29 cellular contexts compared by ENCODE assay signal in genomic region chr2:184860744-184861143, GRCh38.
"Had no signal": no experiment of that assay in that cellular context is flagged by ENCODE, and none has a peak within 500 bp of the region (broad histone marks: within the 10 kb centered on the region; RNA-seq: fewer than 3 reads in every experiment).

No MANE protein-coding gene starts in this region.

- H3K27me3 ChIP-seq: neural progenitor cell, pancreas, right lobe of liver, spleen, suprapubic skin, testis, tibial artery, transverse colon, upper lobe of right lung, uterus had no signal

- ATAC-seq: naive thymus-derived CD4-positive, alpha-beta T cell; natural killer cell; pancreas; right cardiac atrium; stimulated activated memory B cell treated with anti-CD40 and anti-IgM and Interleukin-4, amounts not matched to agents 10 μg/mL and 1 μg/mL and 100 μg/mL, for 72 hours; upper lobe of right lung had no signal

- H3K4me3 Mint-ChIP-seq: naive thymus-derived CD4-positive, alpha-beta T cell; natural killer cell; nephron; neural progenitor cell; stimulated activated memory B cell treated with anti-CD40 and anti-IgM and Interleukin-4, amounts not matched to agents 10 μg/mL and 1 μg/mL and 100 μg/mL, for 72 hours; stimulated activated naive CD8-positive, alpha-beta T cell treated with anti-CD3 and anti-CD28 coated beads, Interleukin-15, Interleukin-2, amounts not matched to agents 100 ng/mL and 50 ng/mL, for 24 hours; type B pancreatic cell had no signal

- H3K4me1 ChIP-seq: neural progenitor cell, pancreas, prostate gland, right lobe of liver, spleen, suprapubic skin, testis, tibial artery, transverse colon, upper lobe of right lung, uterus had no signal

- H3K27me3 Mint-ChIP-seq: naive thymus-derived CD4-positive, alpha-beta T cell; stimulated activated memory B cell treated with anti-CD40 and anti-IgM and Interleukin-4, amounts not matched to agents 10 μg/mL and 1 μg/mL and 100 μg/mL, for 72 hours; stimulated activated naive CD8-positive, alpha-beta T cell treated with anti-CD3 and anti-CD28 coated beads, Interleukin-15, Interleukin-2, amounts not matched to agents 100 ng/mL and 50 ng/mL, for 24 hours; type B pancreatic cell had no signal

- H3K36me3 ChIP-seq: neural progenitor cell, pancreas, prostate gland, right lobe of liver, spleen, suprapubic skin, tibial artery, transverse colon, upper lobe of right lung, uterus had no signal

- H3K9me3 ChIP-seq: pancreas, prostate gland, testis had no signal

- H3K4me1 Mint-ChIP-seq: naive thymus-derived CD4-positive, alpha-beta T cell; natural killer cell; nephron; neural progenitor cell; stimulated activated memory B cell treated with anti-CD40 and anti-IgM and Interleukin-4, amounts not matched to agents 10 μg/mL and 1 μg/mL and 100 μg/mL, for 72 hours had no signal

- DNase-seq: naive thymus-derived CD4-positive, alpha-beta T cell; natural killer cell; occipital lobe; retina; right cardiac atrium; spleen; stimulated activated CD4-positive, alpha-beta T cell treated with anti-CD3 and anti-CD28 coated beads, Interleukin-12 subunit alpha, Interleukin-12 subunit beta, amount 100 ng/mL, for 4 hours; stimulated activated CD4-positive, alpha-beta T cell treated with anti-CD3 and anti-CD28 coated beads, Interleukin-1b, Interleukin-23, amount 100 ng/mL, for 48 hours; stimulated activated CD4-positive, alpha-beta T cell treated with anti-CD3 and anti-CD28 coated beads, Interleukin-4, amount 100 ng/mL, for 1 hour; stimulated activated CD4-positive, alpha-beta T cell treated with anti-CD3 and anti-CD28 coated beads, Interleukin-4, amount 100 ng/mL, for 4 hours; stimulated activated CD8-positive, alpha-beta memory T cell treated with anti-CD3 and anti-CD28 coated beads, Interleukin-4, amount 100 ng/mL, for 48 hours; stimulated activated naive CD4-positive, alpha-beta T cell; substantia nigra; testis; tibial artery; transverse colon; uterus had no signal

- H3K27ac ChIP-seq: neural progenitor cell, pancreas, prostate gland, right lobe of liver, skin epidermis, spleen, suprapubic skin, testis, tibial artery, transverse colon, upper lobe of right lung, uterus had no signal

- H3K36me3 Mint-ChIP-seq: neural progenitor cell; stimulated activated memory B cell treated with anti-CD40 and anti-IgM and Interleukin-4, amounts not matched to agents 10 μg/mL and 1 μg/mL and 100 μg/mL, for 72 hours; type B pancreatic cell had no signal

- H3K4me3 ChIP-seq: neural progenitor cell, pancreas, prostate gland, right lobe of liver, skin epidermis, smooth muscle cell, spleen, suprapubic skin, testis, tibial artery, transverse colon, upper lobe of right lung, uterus had no signal

- H3K27ac Mint-ChIP-seq: naive thymus-derived CD4-positive, alpha-beta T cell; natural killer cell; nephron; neural progenitor cell; stimulated activated memory B cell treated with anti-CD40 and anti-IgM and Interleukin-4, amounts not matched to agents 10 μg/mL and 1 μg/mL and 100 μg/mL, for 72 hours; stimulated activated naive CD8-positive, alpha-beta T cell treated with anti-CD3 and anti-CD28 coated beads, Interleukin-15, Interleukin-2, amounts not matched to agents 100 ng/mL and 50 ng/mL, for 24 hours; type B pancreatic cell had no signal
